Comparison of ENCODE assay signal across 1 cellular context in the genomic region with DNA sequence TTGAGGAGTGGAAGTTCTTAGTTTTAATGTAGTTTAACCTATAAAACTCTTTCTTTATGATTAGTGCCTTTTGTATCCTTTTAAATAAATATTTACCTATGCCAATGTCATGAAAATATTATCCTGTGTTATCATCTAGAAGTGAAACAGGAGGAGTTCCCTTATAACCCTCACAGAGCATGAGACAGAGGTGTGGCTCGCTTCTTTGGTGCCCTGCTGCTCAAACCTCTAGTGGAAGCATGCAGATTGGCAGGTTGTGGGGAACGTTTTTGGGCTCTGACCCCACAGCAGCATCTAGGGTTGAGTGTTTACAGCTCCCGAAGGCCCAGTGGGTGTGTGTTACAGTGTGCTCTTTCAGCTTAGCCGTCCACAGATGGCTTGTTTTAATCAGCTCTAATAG.
TF ChIP-seq lines count a peak whose summit lies in the region.

No MANE protein-coding gene starts in this region.

TF ChIP-seq in GM23338, 12 proteins besides CTCF, POLR2A, EP300 and RAD21:
- TF ChIP-seq, protein P1, sequence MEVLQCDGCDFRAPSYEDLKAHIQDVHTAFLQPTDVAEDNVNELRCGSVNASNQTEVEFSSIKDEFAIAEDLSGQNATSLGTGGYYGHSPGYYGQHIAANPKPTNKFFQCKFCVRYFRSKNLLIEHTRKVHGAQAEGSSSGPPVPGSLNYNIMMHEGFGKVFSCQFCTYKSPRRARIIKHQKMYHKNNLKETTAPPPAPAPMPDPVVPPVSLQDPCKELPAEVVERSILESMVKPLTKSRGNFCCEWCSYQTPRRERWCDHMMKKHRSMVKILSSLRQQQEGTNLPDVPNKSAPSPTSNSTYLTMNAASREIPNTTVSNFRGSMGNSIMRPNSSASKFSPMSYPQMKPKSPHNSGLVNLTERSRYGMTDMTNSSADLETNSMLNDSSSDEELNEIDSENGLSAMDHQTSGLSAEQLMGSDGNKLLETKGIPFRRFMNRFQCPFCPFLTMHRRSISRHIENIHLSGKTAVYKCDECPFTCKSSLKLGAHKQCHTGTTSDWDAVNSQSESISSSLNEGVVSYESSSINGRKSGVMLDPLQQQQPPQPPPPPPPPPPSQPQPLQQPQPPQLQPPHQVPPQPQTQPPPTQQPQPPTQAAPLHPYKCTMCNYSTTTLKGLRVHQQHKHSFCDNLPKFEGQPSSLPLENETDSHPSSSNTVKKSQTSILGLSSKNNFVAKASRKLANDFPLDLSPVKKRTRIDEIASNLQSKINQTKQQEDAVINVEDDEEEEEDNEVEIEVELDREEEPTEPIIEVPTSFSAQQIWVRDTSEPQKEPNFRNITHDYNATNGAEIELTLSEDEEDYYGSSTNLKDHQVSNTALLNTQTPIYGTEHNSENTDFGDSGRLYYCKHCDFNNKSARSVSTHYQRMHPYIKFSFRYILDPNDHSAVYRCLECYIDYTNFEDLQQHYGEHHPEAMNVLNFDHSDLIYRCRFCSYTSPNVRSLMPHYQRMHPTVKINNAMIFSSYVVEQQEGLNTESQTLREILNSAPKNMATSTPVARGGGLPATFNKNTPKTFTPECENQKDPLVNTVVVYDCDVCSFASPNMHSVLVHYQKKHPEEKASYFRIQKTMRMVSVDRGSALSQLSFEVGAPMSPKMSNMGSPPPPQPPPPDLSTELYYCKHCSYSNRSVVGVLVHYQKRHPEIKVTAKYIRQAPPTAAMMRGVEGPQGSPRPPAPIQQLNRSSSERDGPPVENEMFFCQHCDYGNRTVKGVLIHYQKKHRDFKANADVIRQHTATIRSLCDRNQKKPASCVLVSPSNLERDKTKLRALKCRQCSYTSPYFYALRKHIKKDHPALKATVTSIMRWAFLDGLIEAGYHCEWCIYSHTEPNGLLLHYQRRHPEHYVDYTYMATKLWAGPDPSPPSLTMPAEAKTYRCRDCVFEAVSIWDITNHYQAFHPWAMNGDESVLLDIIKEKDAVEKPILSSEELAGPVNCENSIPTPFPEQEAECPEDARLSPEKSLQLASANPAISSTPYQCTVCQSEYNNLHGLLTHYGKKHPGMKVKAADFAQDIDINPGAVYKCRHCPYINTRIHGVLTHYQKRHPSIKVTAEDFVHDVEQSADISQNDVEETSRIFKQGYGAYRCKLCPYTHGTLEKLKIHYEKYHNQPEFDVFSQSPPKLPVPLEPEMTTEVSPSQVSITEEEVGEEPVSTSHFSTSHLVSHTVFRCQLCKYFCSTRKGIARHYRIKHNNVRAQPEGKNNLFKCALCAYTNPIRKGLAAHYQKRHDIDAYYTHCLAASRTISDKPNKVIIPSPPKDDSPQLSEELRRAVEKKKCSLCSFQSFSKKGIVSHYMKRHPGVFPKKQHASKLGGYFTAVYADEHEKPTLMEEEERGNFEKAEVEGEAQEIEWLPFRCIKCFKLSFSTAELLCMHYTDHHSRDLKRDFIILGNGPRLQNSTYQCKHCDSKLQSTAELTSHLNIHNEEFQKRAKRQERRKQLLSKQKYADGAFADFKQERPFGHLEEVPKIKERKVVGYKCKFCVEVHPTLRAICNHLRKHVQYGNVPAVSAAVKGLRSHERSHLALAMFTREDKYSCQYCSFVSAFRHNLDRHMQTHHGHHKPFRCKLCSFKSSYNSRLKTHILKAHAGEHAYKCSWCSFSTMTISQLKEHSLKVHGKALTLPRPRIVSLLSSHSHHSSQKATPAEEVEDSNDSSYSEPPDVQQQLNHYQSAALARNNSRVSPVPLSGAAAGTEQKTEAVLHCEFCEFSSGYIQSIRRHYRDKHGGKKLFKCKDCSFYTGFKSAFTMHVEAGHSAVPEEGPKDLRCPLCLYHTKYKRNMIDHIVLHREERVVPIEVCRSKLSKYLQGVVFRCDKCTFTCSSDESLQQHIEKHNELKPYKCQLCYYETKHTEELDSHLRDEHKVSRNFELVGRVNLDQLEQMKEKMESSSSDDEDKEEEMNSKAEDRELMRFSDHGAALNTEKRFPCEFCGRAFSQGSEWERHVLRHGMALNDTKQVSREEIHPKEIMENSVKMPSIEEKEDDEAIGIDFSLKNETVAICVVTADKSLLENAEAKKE (CRISPR knock-in tag; IDR thresholded peaks at IDR 0.05), result no peak
- TF ChIP-seq POLR2AphosphoS5 (IDR thresholded peaks at IDR 0.05; ENCODE audit: low read depth) (no peak), NANOG (IDR thresholded peaks at IDR 0.05; ENCODE audit: borderline replicate concordance) (no peak), JUNB (IDR thresholded peaks at IDR 0.05; ENCODE audit: unreplicated experiment) (no peak), EZH2phosphoT487 (IDR thresholded peaks at IDR 0.05; ENCODE audit: unreplicated experiment) (no peak), STAT1 (IDR thresholded peaks at IDR 0.05; ENCODE audit: unreplicated experiment) (no peak), EZH2 (IDR thresholded peaks at IDR 0.05; ENCODE audit: low read depth, unreplicated experiment) (no peak)
- TF ChIP-seq, protein P2, sequence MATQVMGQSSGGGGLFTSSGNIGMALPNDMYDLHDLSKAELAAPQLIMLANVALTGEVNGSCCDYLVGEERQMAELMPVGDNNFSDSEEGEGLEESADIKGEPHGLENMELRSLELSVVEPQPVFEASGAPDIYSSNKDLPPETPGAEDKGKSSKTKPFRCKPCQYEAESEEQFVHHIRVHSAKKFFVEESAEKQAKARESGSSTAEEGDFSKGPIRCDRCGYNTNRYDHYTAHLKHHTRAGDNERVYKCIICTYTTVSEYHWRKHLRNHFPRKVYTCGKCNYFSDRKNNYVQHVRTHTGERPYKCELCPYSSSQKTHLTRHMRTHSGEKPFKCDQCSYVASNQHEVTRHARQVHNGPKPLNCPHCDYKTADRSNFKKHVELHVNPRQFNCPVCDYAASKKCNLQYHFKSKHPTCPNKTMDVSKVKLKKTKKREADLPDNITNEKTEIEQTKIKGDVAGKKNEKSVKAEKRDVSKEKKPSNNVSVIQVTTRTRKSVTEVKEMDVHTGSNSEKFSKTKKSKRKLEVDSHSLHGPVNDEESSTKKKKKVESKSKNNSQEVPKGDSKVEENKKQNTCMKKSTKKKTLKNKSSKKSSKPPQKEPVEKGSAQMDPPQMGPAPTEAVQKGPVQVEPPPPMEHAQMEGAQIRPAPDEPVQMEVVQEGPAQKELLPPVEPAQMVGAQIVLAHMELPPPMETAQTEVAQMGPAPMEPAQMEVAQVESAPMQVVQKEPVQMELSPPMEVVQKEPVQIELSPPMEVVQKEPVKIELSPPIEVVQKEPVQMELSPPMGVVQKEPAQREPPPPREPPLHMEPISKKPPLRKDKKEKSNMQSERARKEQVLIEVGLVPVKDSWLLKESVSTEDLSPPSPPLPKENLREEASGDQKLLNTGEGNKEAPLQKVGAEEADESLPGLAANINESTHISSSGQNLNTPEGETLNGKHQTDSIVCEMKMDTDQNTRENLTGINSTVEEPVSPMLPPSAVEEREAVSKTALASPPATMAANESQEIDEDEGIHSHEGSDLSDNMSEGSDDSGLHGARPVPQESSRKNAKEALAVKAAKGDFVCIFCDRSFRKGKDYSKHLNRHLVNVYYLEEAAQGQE (IDR thresholded peaks at IDR 0.05; ENCODE audit: unreplicated experiment), result no peak
